8 cellular contexts compared by ENCODE assay signal in genomic region chr18:24514439-24514838, GRCh38. TPM values are rescaled to one million over a fixed set of nuclear protein-coding genes. Genes with fewer than 3 reads are reported as not detected.
A peak's percentile ranks its signal among the peaks of the same experiment; 100 is the strongest.
DNase-seq lines count a peak whose midpoint lies in the region; ATAC-seq and TF ChIP-seq lines count a peak whose summit lies in the region.

No MANE protein-coding gene starts in this region.

- H3K4me1 ChIP-seq in tibial nerve, result no peaks in the 10 kb centered on the region

- TF ChIP-seq EP300 in tibial nerve (IDR thresholded peaks at IDR 0.05), result no peak

- WGBS in tibial nerve, 2 donors, result 64 to 76% methylated on average over 2 of the region's 2 CpGs

- in situ Hi-C loops in GM13976 (cut with MboI; ENCODE audit: low sequenced_read_pairs, unreplicated experiment), result no loop called here

- no peaks in the 10 kb centered on the region for H3K27me3 ChIP-seq in tibial nerve

- peak; percentile 45 for DNase-seq in AG08396 (ENCODE audit: low spot score)
- DNase-seq in GM13976 (ENCODE audit: low spot score), result peak; percentile 51
- peak; percentile 39 for DNase-seq in RWPE1 (ENCODE audit: low spot score)
- peak; percentile 47 for DNase-seq in germinal center (ENCODE audit: low spot score)
- DNase-seq in NCI-H2107 (lab: John Stamatoyannopoulos, UW), result no peak
- no peak for DNase-seq in tibial nerve (ENCODE audit: low spot score in 2 of 2)
- no peak for DNase-seq in NCI-H345 (lab: John Stamatoyannopoulos, UW)

- no peaks in the 10 kb centered on the region for H3K9me3 ChIP-seq in tibial nerve

- H3K4me3 ChIP-seq in tibial nerve, result no peak overlapping the region

- peak; percentile 90 for ATAC-seq in HG03159 (IDR thresholded peaks at IDR 0.05; ENCODE audit: unreplicated experiment)

- CTCF ChIA-PET in RWPE1 (lab: Yijun Ruan, JAX), result interaction anchor here (1.0 kb wide), 1 partner anchor 26 kb away, joined by 3 read pairs; no protein-coding TSS in a partner anchor

- POLR2A ChIA-PET in RWPE1 (lab: Yijun Ruan, JAX; ENCODE audit: low non-redundant PET), result no interaction called here

- TF ChIP-seq CTCF in GM13976 (IDR thresholded peaks at IDR 0.05; ENCODE audit: borderline replicate concordance, control extremely low read depth, extremely low read depth, insufficient read depth, missing control alignments) (peak; percentile 36), RWPE1 (conservative IDR thresholded peaks at IDR 0.05; ENCODE audit: low read depth) (peak; percentile 27), tibial nerve (IDR thresholded peaks at IDR 0.05) (peak in 1 of 5 experiments; percentile 35)

- H3K36me3 ChIP-seq in tibial nerve, result no peaks in the 10 kb centered on the region

- no peak for TF ChIP-seq POLR2A in tibial nerve (IDR thresholded peaks at IDR 0.05)

- no peak overlapping the region for H3K27ac ChIP-seq in RWPE1
- no peak overlapping the region for H3K27ac ChIP-seq in tibial nerve

RNA-seq across cellular contexts. Expression of gene HRH4, which starts 54.0 kb away (rescaled TPM):
- total RNA-seq in tibial nerve, result under 1 TPM in 1 of 4 donors, not detected in 3; 0.60 TPM

Comparison
In these comparisons a context has a peak if more than half of its experiments do, and no peak if none do; other contexts are left out.
1. DNase-seq: peak in AG08396 (single experiment), GM13976 (single experiment), RWPE1 (single experiment) and germinal center (single experiment); none in NCI-H2107 (single experiment), tibial nerve (0 of 2) and NCI-H345 (single experiment).